1 cellular context compared by ENCODE assay signal in genomic region chr5:140488141-140488540, GRCh38. TPM values are rescaled to one million over a fixed set of nuclear protein-coding genes. Genes with fewer than 3 reads are reported as not detected.
"Had no signal": no experiment of that assay in that cellular context is flagged by ENCODE, and none has a peak within 500 bp of the region (broad histone marks: within the 10 kb centered on the region; RNA-seq: fewer than 3 reads in every experiment).

No MANE protein-coding gene starts in this region.

RNA-seq across cellular contexts. Expression of gene EIF4EBP3, which starts 59.3 kb away (rescaled TPM):
- total RNA-seq: PC-3 had no signal
